In the genomic region with DNA sequence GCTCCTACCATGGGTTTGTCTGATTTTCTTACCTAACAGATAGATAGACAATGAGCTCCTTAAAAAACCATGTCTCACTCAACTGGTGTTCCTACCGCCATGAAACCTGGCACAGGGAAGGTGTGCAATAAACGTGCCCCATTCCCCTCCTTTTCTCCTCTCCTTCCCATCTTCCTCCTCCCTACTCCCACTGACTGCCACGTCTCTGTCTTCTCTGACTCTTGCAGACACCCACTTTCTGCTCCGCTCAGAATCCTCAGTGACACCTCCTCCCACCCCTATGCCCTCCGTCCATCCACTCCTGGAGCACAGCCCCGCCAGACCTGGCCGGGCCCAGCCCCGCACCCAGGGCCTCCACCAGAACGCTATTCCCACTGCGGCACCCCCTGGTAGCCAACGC, we compare ENCODE assay signal across 38 cellular contexts. TPM values are rescaled to one million over a fixed set of nuclear protein-coding genes. Genes with fewer than 3 reads are reported as not detected.
"Had no signal": no experiment of that assay in that cellular context is flagged by ENCODE, and none has a peak within 500 bp of the region (broad histone marks: within the 10 kb centered on the region; RNA-seq: fewer than 3 reads in every experiment).

No MANE protein-coding gene starts in this region.

- H3K36me3 ChIP-seq: adrenal gland, ascending aorta, brain microvascular endothelial cell, breast epithelium, cardiac muscle cell had no signal

- H3K27me3 ChIP-seq: adrenal gland, ascending aorta, body of pancreas, brain microvascular endothelial cell, breast epithelium, cardiac muscle cell had no signal

- DNase-seq: activated effector memory CD4-positive, alpha-beta T cell treated with anti-CD3 and anti-CD28 coated beads, Interleukin-2, amount 50 U/mL, for 16 hours; activated effector memory CD4-positive, alpha-beta T cell treated with Interleukin-2 at 50 U/mL for 16 hours; activated gamma-delta T cell; activated gamma-delta T cell treated with Interleukin-2 at 50 U/mL for 16 hours; activated naive CD4-positive, alpha-beta T cell; activated naive CD4-positive, alpha-beta T cell treated with anti-CD3 and anti-CD28 coated beads for 36 hours; activated naive CD4-positive, alpha-beta T cell treated with anti-CD3 and anti-CD28 coated beads, Interleukin-2, amount 10 ng/mL, durations not matched to agents 7 days and 5 days; activated naive CD4-positive, alpha-beta T cell treated with anti-CD3 and anti-CD28 coated beads, Interleukin-2, amount 50 U/mL, for 16 hours; activated naive CD4-positive, alpha-beta T cell treated with Interleukin-2 at 50 U/mL for 16 hours; activated naive CD8-positive, alpha-beta T cell treated with anti-CD3 and anti-CD28 coated beads for 36 hours; activated naive CD8-positive, alpha-beta T cell treated with anti-CD3 and anti-CD28 coated beads, Interleukin-2, amount 10 ng/mL, durations not matched to agents 7 days and 5 days; activated naive CD8-positive, alpha-beta T cell treated with anti-CD3 and anti-CD28 coated beads, Interleukin-2, amount 50 U/mL, for 24 hours; activated T-cell treated with anti-CD3 and anti-CD28 coated beads, Interleukin-2, amount 50 U/mL, for 1 hour; activated T-cell treated with anti-CD3 and anti-CD28 coated beads, Interleukin-2, amount 50 U/mL, for 24 hours; activated T-cell treated with anti-CD3 and anti-CD28 coated beads, Interleukin-2, amount 50 U/mL, for 4 hours; activated T-cell treated with anti-CD3 and anti-CD28 coated beads, Interleukin-2, amount 50 U/mL, for 48 hours; activated T-cell treated with anti-CD3 and anti-CD28 coated beads, Interleukin-2, amount 50 U/mL, for 72 hours; adrenal gland; amniotic stem cell; amygdala; anterior cingulate cortex; aorta; body of pancreas; brain microvascular endothelial cell; central memory CD4-positive, alpha-beta T cell; cerebellar nuclear complex had no signal

- ATAC-seq: activated naive CD4-positive, alpha-beta T cell treated with anti-CD3 and anti-CD28 coated beads, Interleukin-2, amount 50 U/mL, for 72 hours; activated naive CD8-positive, alpha-beta T cell treated with anti-CD3 and anti-CD28 coated beads, Interleukin-2, amount 50 U/mL, for 24 hours; activated T-cell treated with anti-CD3 and anti-CD28 coated beads, Interleukin-2, amount 50 U/mL, for 4 hours; activated T-cell treated with anti-CD3 and anti-CD28 coated beads, Interleukin-2, amount 50 U/mL, for 72 hours; activated T-helper 17 cell treated with anti-CD3 and anti-CD28 coated beads, Interleukin-2, amount 50 U/mL, for 72 hours; body of pancreas had no signal

- H3K4me1 ChIP-seq: adrenal gland, ascending aorta, body of pancreas, breast epithelium had no signal

- H3K4me3 ChIP-seq: adrenal gland, ascending aorta, body of pancreas, breast epithelium, cardiac muscle cell had no signal

- H3K27ac ChIP-seq: adrenal gland, ascending aorta, body of pancreas, brain microvascular endothelial cell, breast epithelium, cardiac muscle cell had no signal

- H3K9me3 ChIP-seq: adrenal gland, ascending aorta, body of pancreas, breast epithelium had no signal

RNA-seq across cellular contexts. Expression of gene HMGB4, which starts 52.9 kb away (rescaled TPM):
- total RNA-seq: activated naive CD4-positive, alpha-beta T cell treated with anti-CD3 and anti-CD28 coated beads for 36 hours; activated naive CD4-positive, alpha-beta T cell treated with anti-CD3 and anti-CD28 coated beads, Interleukin-2, amount 50 U/mL, for 72 hours; activated naive CD8-positive, alpha-beta T cell treated with anti-CD3 and anti-CD28 coated beads for 36 hours; activated naive CD8-positive, alpha-beta T cell treated with anti-CD3 and anti-CD28 coated beads, Interleukin-2, amount 10 ng/mL, durations not matched to agents 7 days and 5 days; activated T-cell treated with anti-CD3 and anti-CD28 coated beads, Interleukin-2, amount 50 U/mL, for 4 hours; activated T-cell treated with anti-CD3 and anti-CD28 coated beads, Interleukin-2, amount 50 U/mL, for 72 hours; activated T-helper 1 cell treated with anti-CD3 and anti-CD28 coated beads, Interleukin-12 subunit alpha, Interleukin-12 subunit beta, Interleukin-2, Interleukin-4 antibody, amounts not matched to agents 30 ng/mL and 10 ng/mL and 1 ng/mL, durations not matched to agents 14 hours and 24 hours and 36 hours; activated T-helper 17 cell treated with anti-CD3 and anti-CD28 coated beads, Interleukin-2, amount 50 U/mL, for 72 hours; activated T-helper 2 cell treated with anti-CD3 and anti-CD28 coated beads, Interferon-gamma antibody, Interleukin-2, Interleukin-4, amounts not matched to agents 10 μg/mL and 5 μg/mL and 100 μg/mL, durations not matched to agents 14 hours and 24 hours and 36 hours; adrenal gland; aorta; ascending aorta; astrocyte; body of pancreas; breast epithelium; bronchial epithelial cell; cardiac muscle cell; cerebellum; chondrocyte had no signal
- polyA plus RNA-seq: adipose tissue, adrenal gland, aorta, cardiac muscle cell had no signal
